1 cellular context compared by ENCODE assay signal in the genomic region with DNA sequence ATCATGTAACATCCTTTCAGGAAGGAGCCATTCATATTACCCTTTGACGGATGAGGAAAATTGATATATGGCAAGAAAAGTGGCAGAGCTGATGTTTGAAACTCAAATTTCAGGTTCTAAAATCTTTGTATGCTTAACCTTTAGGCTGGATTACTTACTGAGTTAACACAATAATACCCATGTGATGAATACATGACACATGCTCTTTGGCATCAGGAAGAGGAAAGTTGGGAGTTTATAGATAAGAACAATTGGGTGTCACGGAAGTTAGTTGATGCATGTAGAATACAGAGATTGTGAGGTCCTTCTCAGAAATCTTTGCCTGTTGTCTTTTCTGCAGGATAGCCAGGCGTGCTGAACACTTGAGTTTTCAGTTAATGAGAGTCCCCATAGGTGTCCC.
TF ChIP-seq lines count a peak whose summit lies in the region.

No MANE protein-coding gene starts in this region.

TF ChIP-seq in endothelial cell of umbilical vein, 7 proteins besides CTCF, POLR2A, EP300 and RAD21 (continued from another document):
- peak; percentile 70 for TF ChIP-seq JUN (IDR thresholded peaks at IDR 0.05; ENCODE audit: borderline replicate concordance, insufficient read depth, insufficient read length, low read depth)
- TF ChIP-seq, protein P1, sequence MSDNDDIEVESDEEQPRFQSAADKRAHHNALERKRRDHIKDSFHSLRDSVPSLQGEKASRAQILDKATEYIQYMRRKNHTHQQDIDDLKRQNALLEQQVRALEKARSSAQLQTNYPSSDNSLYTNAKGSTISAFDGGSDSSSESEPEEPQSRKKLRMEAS (IDR thresholded peaks at IDR 0.05; ENCODE audit: insufficient read depth, insufficient read length): no peak
TF ChIP-seq in endothelial cell of umbilical vein: peak in this region for 4.
